ENCODE assay signal across 13 cellular contexts in the genomic region with DNA sequence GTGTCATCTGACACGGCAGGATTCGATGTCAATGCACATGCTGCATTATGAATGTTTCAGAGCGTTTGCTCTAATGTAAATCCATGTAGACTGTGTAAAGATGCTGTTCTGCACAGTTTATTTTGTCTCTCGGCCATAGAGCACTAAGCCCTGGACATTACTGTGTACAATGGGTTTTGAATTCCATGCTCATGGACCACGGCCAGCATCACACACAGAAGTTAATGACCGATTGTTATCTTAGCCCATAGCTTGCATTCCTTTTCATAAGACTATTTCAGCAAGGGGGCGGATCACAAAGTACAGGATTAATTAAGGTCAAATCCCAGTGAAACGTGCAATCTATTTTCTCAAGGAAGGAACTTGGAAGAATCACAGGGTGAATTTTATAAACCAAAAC.
DNase-seq lines count a peak whose midpoint lies in the region; ATAC-seq and TF ChIP-seq lines count a peak whose summit lies in the region.
"Had no signal": no experiment of that assay in that cellular context is flagged by ENCODE, and none has a peak within 500 bp of the region (broad histone marks: within the 10 kb centered on the region; RNA-seq: fewer than 3 reads in every experiment).

No MANE protein-coding gene starts in this region.

- ATAC-seq in HG03025 (IDR thresholded peaks at IDR 0.05; ENCODE audit: low FRiP score, unreplicated experiment) = no peak
- ATAC-seq: activated T-helper 17 cell treated with anti-CD3 and anti-CD28 coated beads, Interleukin-2, amount 50 U/mL, for 72 hours; naive thymus-derived CD8-positive, alpha-beta T cell had no signal

- H3K9me3 ChIP-seq in mammary epithelial cell (replicated peaks; ENCODE audit: insufficient read depth, low read length) = no peaks in the 10 kb centered on the region

- H3K27ac ChIP-seq in mammary epithelial cell (ENCODE audit: insufficient read depth, low read depth, low read length) = peak overlapping the region; percentile 15
- H3K27ac ChIP-seq: WERI-Rb-1 had no signal

- peaks cover 49% of the 10 kb centered on the region for H3K4me1 ChIP-seq in mammary epithelial cell (ENCODE audit: insufficient read depth, low read length)

- WGBS in mammary epithelial cell (ENCODE audit: low coverage, missing lambda C conversion rate) = 4% methylated on average over 8 of the region's 8 CpGs

- H3K4me3 ChIP-seq in AG04449 (ENCODE audit: low read depth, low read length) (no peak overlapping the region; the same call in 1 of the 2 replicates), mammary epithelial cell (replicated peaks in 1 of 3; ENCODE audit: insufficient read depth in 1 of 3, low read depth in 2 of 3, low read length in 3 of 3) (no peak overlapping the region)

- H3K4me2 ChIP-seq in mammary epithelial cell (ENCODE audit: insufficient read depth, low read depth, low read length) = peak overlapping the region; percentile 29

- no TSS peak for BruUV-seq in mammary epithelial cell (replicated peaks; lab: Mats Ljungman, UMichigan)

- H3K27me3 ChIP-seq in mammary epithelial cell (ENCODE audit: insufficient read depth, low read length) = no peaks in the 10 kb centered on the region

- H3K9ac ChIP-seq in mammary epithelial cell (ENCODE audit: insufficient read depth, low read length) = no peak overlapping the region

- DNase-seq in AG04449 (ENCODE audit: low read depth, low spot score) (peak; percentile 78), HT1080 (ENCODE audit: low read depth) (peak; percentile 69), mammary epithelial cell (peak; percentile 45), medulla oblongata (ENCODE audit: extremely low spot score) (peak; percentile 52), NCI-H1417 (lab: John Stamatoyannopoulos, UW) (no peak), COLO668 (lab: John Stamatoyannopoulos, UW; ENCODE audit: unreplicated experiment) (no peak)
- no peak for DNase-seq in stimulated activated CD4-positive, alpha-beta T cell treated with anti-CD3 and anti-CD28 coated beads, Interleukin-12 subunit alpha, Interleukin-12 subunit beta, amount 100 ng/mL, for 4 hours
- DNase-seq: naive thymus-derived CD8-positive, alpha-beta T cell; OCI-M1; stimulated activated CD4-positive, alpha-beta T cell treated with anti-CD3 and anti-CD28 coated beads, Interleukin-4, amount 100 ng/mL, for 24 hours; WERI-Rb-1 had no signal

- peak overlapping the region; percentile 47 for H2AFZ ChIP-seq in mammary epithelial cell (ENCODE audit: low read depth, low read length)

- in situ Hi-C loops in mammary epithelial cell (cut with MboI; ENCODE audit: low sequenced_read_pairs in 2 of 2) = no loop called here

- dilution Hi-C loops in mammary epithelial cell (cut with HindIII; ENCODE audit: low sequenced_read_pairs) = no loop called here

- TF ChIP-seq CTCF in AG04449 (IDR thresholded peaks at IDR 0.05; ENCODE audit: insufficient read depth, low read length, missing control alignments) (no peak), mammary epithelial cell (conservative IDR thresholded peaks at IDR 0.05 in 1 of 2, IDR thresholded peaks at IDR 0.05 in 1 of 2; ENCODE audit: extremely low read depth in 1 of 2, insufficient read depth in 1 of 2, low read depth in 1 of 2, low read length in 2 of 2) (no peak)

- H3K36me3 ChIP-seq in mammary epithelial cell (ENCODE audit: insufficient read depth, low read length) = no peaks in the 10 kb centered on the region
- H3K36me3 ChIP-seq: WERI-Rb-1 had no signal

- H4K20me1 ChIP-seq in mammary epithelial cell (ENCODE audit: insufficient read depth, low read length) = no peaks in the 10 kb centered on the region

- POLR2A ChIA-PET in AG04449 (lab: Yijun Ruan, JAX) = interaction anchor here (1.2 kb wide), 1 partner anchor 11 kb away, joined by 5 read pairs; no protein-coding TSS in a partner anchor

- H3K79me2 ChIP-seq in mammary epithelial cell (ENCODE audit: insufficient read depth, low read length) = no peaks in the 10 kb centered on the region

- intact Hi-C loops in mammary epithelial cell (cut with micrococcal nuclease) = loop anchor here (5.0 to 10.0 kb wide), 2 partner anchors 185 to 288 kb away; a partner anchor contains a TSS

- CTCF ChIA-PET in AG04449 (lab: Yijun Ruan, JAX) = no interaction called here
- CTCF ChIA-PET in mammary epithelial cell (lab: Charles Lee; ENCODE audit: low non-redundant PET) = interaction anchor here (0.6 kb wide), 1 partner anchor 17 kb away, joined by 4 read pairs; no protein-coding TSS in a partner anchor

Comparison
In these comparisons a context has a peak if more than half of its experiments do, and no peak if none do; other contexts are left out.
1. DNase-seq: peak in AG04449 (single experiment), HT1080 (single experiment), mammary epithelial cell (single experiment) and medulla oblongata (single experiment); none in stimulated activated CD4-positive, alpha-beta T cell treated with anti-CD3 and anti-CD28 coated beads, Interleukin-12 subunit alpha, Interleukin-12 subunit beta, amount 100 ng/mL, for 4 hours (single experiment), NCI-H1417 (0 of 3) and COLO668 (single experiment).